In the genomic region with DNA sequence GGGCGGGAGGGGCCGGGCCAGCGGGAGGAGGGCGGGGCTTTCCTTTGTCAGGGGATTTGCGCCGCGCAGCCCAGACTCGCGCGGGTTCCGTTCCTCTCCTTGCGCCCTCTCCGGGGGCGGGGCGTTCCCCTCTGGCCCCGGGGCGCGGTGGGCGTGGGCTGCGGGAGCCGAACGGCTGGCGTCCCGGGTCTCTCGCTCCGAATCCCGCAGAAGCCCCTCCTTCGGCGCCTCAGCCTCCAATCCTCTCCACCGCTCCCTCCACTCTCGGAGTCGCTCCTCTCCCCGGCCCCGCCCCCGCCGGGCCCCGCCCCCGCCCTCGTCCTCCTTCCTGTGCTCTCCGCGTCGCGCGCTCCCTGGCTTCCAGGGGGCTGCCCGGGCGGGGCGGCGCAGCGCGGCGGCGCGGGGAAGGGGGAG, we compare ENCODE assay signal across 8 cellular contexts.
DNase-seq lines count a peak whose midpoint lies in the region; ATAC-seq and TF ChIP-seq lines count a peak whose summit lies in the region.

No MANE protein-coding gene starts in this region.

- no peaks in the 10 kb centered on the region; the same call in 1 of the 2 replicates for H3K27me3 Mint-ChIP-seq in WTC11 (ENCODE audit: low read depth)
- H3K27me3 Mint-ChIP-seq in immature natural killer cell (ENCODE audit: low read depth in 3 of 3), result peaks cover 0 to 5% (median 1%) of the 10 kb centered on the region in 3 donors

- DNase-seq in 8988T (peak; percentile 81), NCI-H2196 (lab: John Stamatoyannopoulos, UW; ENCODE audit: unreplicated experiment) (peak; percentile 98), WTC11 (ENCODE audit: low spot score) (peak; percentile 93), mammary epithelial cell (peak; percentile 94), immature natural killer cell (peak; percentile 66 to 73 (median 68)), smooth muscle cell of the brain vasculature (ENCODE audit: low read depth, low spot score) (peak; percentile 89)

- H3K4me2 ChIP-seq in mammary epithelial cell (ENCODE audit: insufficient read depth, low read depth, low read length), result peak overlapping the region; percentile 95

- BruUV-seq in mammary epithelial cell (replicated peaks; lab: Mats Ljungman, UMichigan), result no TSS peak

- H3K27ac Mint-ChIP-seq in WTC11 (no peak overlapping the region), immature natural killer cell (no peak overlapping the region)

- peak overlapping the region; percentile 79 for H2AFZ ChIP-seq in mammary epithelial cell (ENCODE audit: low read depth, low read length)

- H3K4me3 ChIP-seq in mammary epithelial cell (replicated peaks in 1 of 3; ENCODE audit: insufficient read depth in 1 of 3, low read depth in 2 of 3, low read length in 3 of 3), result peak overlapping the region; percentile 63 to 81 (median 71)

- TF ChIP-seq CTCF in WTC11 (IDR thresholded peaks at IDR 0.05) (no peak), mammary epithelial cell (conservative IDR thresholded peaks at IDR 0.05 in 1 of 2, IDR thresholded peaks at IDR 0.05 in 1 of 2; ENCODE audit: extremely low read depth in 1 of 2, insufficient read depth in 1 of 2, low read depth in 1 of 2, low read length in 2 of 2) (no peak)

- H3K27me3 ChIP-seq in mammary epithelial cell (ENCODE audit: insufficient read depth, low read length), result no peaks in the 10 kb centered on the region

- H3K27ac ChIP-seq in mammary epithelial cell (ENCODE audit: insufficient read depth, low read depth, low read length), result peak overlapping the region; percentile 76

- no CpG with 5 or more reads among the region's 53 CpGs for WGBS in mammary epithelial cell (ENCODE audit: low coverage, missing lambda C conversion rate)

- H3K36me3 ChIP-seq in mammary epithelial cell (ENCODE audit: insufficient read depth, low read length), result no peaks in the 10 kb centered on the region

- peaks cover 80% of the 10 kb centered on the region for H3K79me2 ChIP-seq in mammary epithelial cell (ENCODE audit: insufficient read depth, low read length)

- peaks cover 35% of the 10 kb centered on the region for H3K36me3 Mint-ChIP-seq in WTC11
- peaks cover 0 to 8% (median 7%) of the 10 kb centered on the region in 3 donors for H3K36me3 Mint-ChIP-seq in immature natural killer cell

- peaks cover 3% of the 10 kb centered on the region for H4K20me1 ChIP-seq in mammary epithelial cell (ENCODE audit: insufficient read depth, low read length)

- peak overlapping the region; percentile 73 for H3K9ac ChIP-seq in mammary epithelial cell (ENCODE audit: insufficient read depth, low read length)

- H3K4me3 Mint-ChIP-seq in WTC11, result peak overlapping the region; percentile 86
- peak overlapping the region in 4 of 5 donors; percentile 84 to 90 (median 88) for H3K4me3 Mint-ChIP-seq in immature natural killer cell

- ATAC-seq in GM18870 (IDR thresholded peaks at IDR 0.05; ENCODE audit: unreplicated experiment) (peak; percentile 41), HG03135 (IDR thresholded peaks at IDR 0.05; ENCODE audit: unreplicated experiment) (peak; percentile 72), WTC11 (peak; percentile 90)

- in situ Hi-C loops in mammary epithelial cell (cut with MboI; ENCODE audit: low sequenced_read_pairs in 2 of 2), result no loop called here

- CTCF ChIA-PET in WTC11 (lab: Charles Lee), result interaction anchor here (0.6 to 5.6 kb wide), 5 partner anchors 10 to 310 kb away, joined by 3 to 45 read pairs (median 13); no protein-coding TSS in a partner anchor
- CTCF ChIA-PET in mammary epithelial cell (lab: Charles Lee; ENCODE audit: low non-redundant PET), result no interaction called here

- dilution Hi-C loops in mammary epithelial cell (cut with HindIII; ENCODE audit: low sequenced_read_pairs), result no loop called here

- POLR2A ChIA-PET in WTC11 (lab: Charles Lee), result interaction anchor here (0.7 to 1.0 kb wide), 2 partner anchors 15 to 21 kb away, joined by 3 read pairs; no protein-coding TSS in a partner anchor

- H3K9me3 Mint-ChIP-seq in WTC11, result peaks cover 23% of the 10 kb centered on the region
- H3K9me3 Mint-ChIP-seq in immature natural killer cell, result no peaks in the 10 kb centered on the region

- H3K9me3 ChIP-seq in mammary epithelial cell (replicated peaks; ENCODE audit: insufficient read depth, low read length), result no peaks in the 10 kb centered on the region

- peaks cover 54% of the 10 kb centered on the region for H3K4me1 Mint-ChIP-seq in WTC11
- H3K4me1 Mint-ChIP-seq in immature natural killer cell, result peaks cover 46 to 70% of the 10 kb centered on the region in 2 donors

- intact Hi-C loops in mammary epithelial cell (cut with micrococcal nuclease), result loop anchor here (1.0 kb wide), 1 partner anchor 10 kb away; no protein-coding TSS in a partner anchor

- H3K4me1 ChIP-seq in mammary epithelial cell (ENCODE audit: insufficient read depth, low read length), result peaks cover 57% of the 10 kb centered on the region

TF ChIP-seq in WTC11, 78 proteins besides CTCF, POLR2A, EP300 and RAD21:
- TF ChIP-seq, protein P1, sequence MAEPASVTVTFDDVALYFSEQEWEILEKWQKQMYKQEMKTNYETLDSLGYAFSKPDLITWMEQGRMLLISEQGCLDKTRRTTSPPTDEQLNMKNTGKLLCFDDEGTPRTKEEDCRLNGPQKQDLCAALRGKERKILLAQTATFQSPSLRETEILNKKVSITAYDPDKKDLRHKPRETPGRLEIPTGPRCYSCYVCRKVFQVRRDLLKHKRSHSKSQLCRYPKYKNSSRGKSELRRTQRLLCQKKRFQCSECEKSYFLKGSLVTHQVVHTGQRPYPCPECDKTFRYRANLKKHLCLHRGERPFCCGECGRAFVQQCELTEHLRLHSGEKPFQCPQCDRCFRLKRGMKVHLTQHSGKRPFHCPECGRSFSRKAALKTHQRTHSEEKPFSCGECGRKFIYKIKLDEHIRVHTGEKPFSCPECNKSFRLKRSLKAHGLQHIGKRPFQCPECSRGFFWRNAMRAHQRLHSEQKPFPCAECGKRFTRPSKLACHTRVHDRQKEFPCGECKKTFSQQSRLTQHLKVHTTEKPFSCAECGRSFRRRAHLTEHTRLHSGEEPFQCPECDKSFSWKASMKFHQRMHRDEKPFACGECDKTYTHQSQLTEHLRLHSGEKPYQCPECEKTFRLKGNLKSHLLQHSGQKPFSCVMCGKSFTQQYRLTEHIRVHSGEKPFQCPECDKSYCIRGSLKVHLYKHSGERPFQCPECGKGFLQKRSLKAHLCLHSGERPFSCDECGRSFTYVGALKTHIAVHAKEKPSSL (CRISPR knock-in tag; conservative IDR thresholded peaks at IDR 0.05), result no peak
- peak; percentile 83 for TF ChIP-seq SP1 (CRISPR knock-in tag; conservative IDR thresholded peaks at IDR 0.05)
TF ChIP-seq in WTC11: peak in this region for 1.

Comparison
In these comparisons a context has a peak if more than half of its experiments do, and no peak if none do; other contexts are left out.
1. Peak in every context shown above with its lines: DNase-seq, ATAC-seq, H3K4me3 ChIP-seq and H3K27ac ChIP-seq.